Comparison of ENCODE assay signal across 18 cellular contexts in genomic region chr2:43285987-43286386, GRCh38.
"Had no signal": no experiment of that assay in that cellular context is flagged by ENCODE, and none has a peak within 500 bp of the region (broad histone marks: within the 10 kb centered on the region; RNA-seq: fewer than 3 reads in every experiment).

No MANE protein-coding gene starts in this region.

- DNase-seq: effector CD4-positive, alpha-beta T cell; endodermal cell; foreskin melanocyte; head of caudate nucleus; left colon; mammary epithelial cell; mucosa of descending colon; naive thymus-derived CD8-positive, alpha-beta T cell; posterior cingulate gyrus; sigmoid colon; stimulated activated naive CD4-positive, alpha-beta T cell; stomach; substantia nigra; transverse colon had no signal

- H3K9me3 ChIP-seq: sigmoid colon, thoracic aorta had no signal

- H3K27ac Mint-ChIP-seq: endodermal cell had no signal

- H3K4me1 ChIP-seq: stomach, transverse colon had no signal

- H3K27me3 Mint-ChIP-seq: naive thymus-derived CD8-positive, alpha-beta T cell had no signal

- H3K27me3 ChIP-seq: hepatocyte, sigmoid colon, stomach, transverse colon had no signal

- H3K4me3 ChIP-seq: coronary artery, hepatocyte, mucosa of descending colon, sigmoid colon, skin epidermis, stomach, thoracic aorta, transverse colon had no signal

- H3K4me2 ChIP-seq: hepatocyte had no signal

- H3K27ac ChIP-seq: coronary artery, hepatocyte, sigmoid colon, skin epidermis, stomach, thoracic aorta, transverse colon had no signal

- H3K4me3 Mint-ChIP-seq: endodermal cell; naive thymus-derived CD8-positive, alpha-beta T cell had no signal

- H3K4me1 Mint-ChIP-seq: endodermal cell; naive thymus-derived CD8-positive, alpha-beta T cell had no signal
